In genomic region chr1:226429051-226429461, GRCh38 we compare ENCODE assay signal across 15 cellular contexts. TPM values are rescaled to one million over a fixed set of nuclear protein-coding genes. Genes with fewer than 3 reads are reported as not detected.
DNase-seq lines count a peak whose midpoint lies in the region; ATAC-seq and TF ChIP-seq lines count a peak whose summit lies in the region.
"Had no signal": no experiment of that assay in that cellular context is flagged by ENCODE, and none has a peak within 500 bp of the region (broad histone marks: within the 10 kb centered on the region; RNA-seq: fewer than 3 reads in every experiment).

No MANE protein-coding gene starts in this region.

- peak; percentile 33 for DNase-seq in activated gamma-delta T cell treated with Interleukin-2 at 50 U/mL for 16 hours
- no peak for DNase-seq in activated gamma-delta T cell (lab: John Stamatoyannopoulos, UW)
- DNase-seq in NCI-H345 treated with DMSO at 0.1 percent for 48 hours (lab: John Stamatoyannopoulos, UW; ENCODE audit: unreplicated experiment) = peak; percentile 91
- peak; percentile 66 for DNase-seq in endodermal cell
- no peak for DNase-seq in activated CD4-positive, CD25-positive, alpha-beta regulatory T cell treated with anti-CD3 and anti-CD28 coated beads, Interleukin-2, amount 50 U/mL, for 72 hours
- DNase-seq in left ventricle myocardium superior = no peak
- DNase-seq: activated CD4-positive, alpha-beta T cell treated with anti-CD3 and anti-CD28 coated beads, Interleukin-2, amount 50 U/mL, for 1 hour; colonic mucosa; midbrain; OCI-M1; psoas muscle; stimulated activated CD4-positive, alpha-beta T cell treated with anti-CD3 and anti-CD28 coated beads, Interleukin-4, amount 100 ng/mL, for 4 hours had no signal

- no peaks in the 10 kb centered on the region for H3K36me3 Mint-ChIP-seq in endodermal cell (ENCODE audit: low read depth)
- H3K36me3 Mint-ChIP-seq: CD14-positive monocyte had no signal

- peaks cover 3% of the 10 kb centered on the region for H3K9me3 Mint-ChIP-seq in endodermal cell

- H3K4me3 ChIP-seq in endodermal cell (ENCODE audit: low read length) = no peak overlapping the region
- H3K4me3 ChIP-seq: colonic mucosa, psoas muscle had no signal

- ATAC-seq in GM19328 (IDR thresholded peaks at IDR 0.05; ENCODE audit: unreplicated experiment) (no peak), HG02571 (IDR thresholded peaks at IDR 0.05; ENCODE audit: unreplicated experiment) (no peak), left ventricle myocardium superior (no peak)
- ATAC-seq: psoas muscle had no signal

- H3K27ac Mint-ChIP-seq in endodermal cell = no peak overlapping the region
- H3K27ac Mint-ChIP-seq: CD14-positive monocyte had no signal

- no peak overlapping the region for H3K4me3 Mint-ChIP-seq in endodermal cell
- H3K4me3 Mint-ChIP-seq: CD14-positive monocyte had no signal

- H3K4me1 Mint-ChIP-seq in endodermal cell = peaks cover 7% of the 10 kb centered on the region

- no peaks in the 10 kb centered on the region for H3K36me3 ChIP-seq in endodermal cell (ENCODE audit: control insufficient read depth, insufficient read depth, low read length)
- H3K36me3 ChIP-seq: colonic mucosa had no signal

- H3K9ac ChIP-seq in endodermal cell (ENCODE audit: extremely low read depth, low read length, poor library complexity, severe bottlenecking) = no peak overlapping the region

- H3K27me3 Mint-ChIP-seq in endodermal cell (ENCODE audit: insufficient read depth) = no peaks in the 10 kb centered on the region

- no peaks in the 10 kb centered on the region for H3K9me3 ChIP-seq in endodermal cell (ENCODE audit: control insufficient read depth, low read length)
- H3K9me3 ChIP-seq: colonic mucosa, psoas muscle had no signal

- intact Hi-C loops in left ventricle myocardium superior (cut with micrococcal nuclease) = no loop called here

- WGBS in endodermal cell (ENCODE audit: insufficient coverage in 1 of 2, insufficient read length in 1 of 2), 2 experiments = 58 to 65% methylated on average over 6 to 7 of the region's 7 CpGs

- H3K27me3 ChIP-seq in endodermal cell (ENCODE audit: control insufficient read depth, insufficient read depth, low read length, poor library complexity, severe bottlenecking) = no peaks in the 10 kb centered on the region
- H3K27me3 ChIP-seq: colonic mucosa had no signal

- no peaks in the 10 kb centered on the region for H3K4me1 ChIP-seq in endodermal cell (ENCODE audit: control insufficient read depth, insufficient read depth, low read length)
- H3K4me1 ChIP-seq: colonic mucosa had no signal

- TF ChIP-seq CTCF in endodermal cell (conservative IDR thresholded peaks at IDR 0.05) = no peak

- no peak overlapping the region for H3K27ac ChIP-seq in endodermal cell (ENCODE audit: low read depth, low read length)
- H3K27ac ChIP-seq: colonic mucosa, psoas muscle had no signal

RNA-seq across cellular contexts. Expression of gene PARP1, which starts 21.2 kb away (rescaled TPM):
- total RNA-seq in endodermal cell (100 to 1,000 TPM; 170 to 173 TPM), left ventricle myocardium superior (140 TPM)
- 196 TPM for polyA plus RNA-seq in endodermal cell (2013, experiment 1 of 2)
- polyA plus RNA-seq in endodermal cell (2013, experiment 2 of 2) = 182 TPM

Comparison
In these comparisons a context has a peak if more than half of its experiments do, and no peak if none do; other contexts are left out.
1. DNase-seq: peak in activated gamma-delta T cell treated with Interleukin-2 at 50 U/mL for 16 hours (single experiment), NCI-H345 treated with DMSO at 0.1 percent for 48 hours (single experiment) and endodermal cell (single experiment); none in activated gamma-delta T cell (single experiment), activated CD4-positive, CD25-positive, alpha-beta regulatory T cell treated with anti-CD3 and anti-CD28 coated beads, Interleukin-2, amount 50 U/mL, for 72 hours (single experiment) and left ventricle myocardium superior (single experiment).